ENCODE assay signal across 1 cellular context in genomic region chr16:48441863-48442279, GRCh38.
TF ChIP-seq lines count a peak whose summit lies in the region.

No MANE protein-coding gene starts in this region.

TF ChIP-seq in HepG2, 621 proteins besides CTCF, POLR2A, EP300 and RAD21 (continued from another document and continues in another):
- TF ChIP-seq ZNF275 (CRISPR knock-in tag; IDR thresholded peaks at IDR 0.05; ENCODE audit: borderline replicate concordance) = no peak
- TF ChIP-seq TSC22D2 (CRISPR knock-in tag; IDR thresholded peaks at IDR 0.05; ENCODE audit: borderline replicate concordance) = no peak
- TF ChIP-seq ZFP62 (CRISPR knock-in tag; IDR thresholded peaks at IDR 0.05) = no peak
- no peak for TF ChIP-seq NFRKB (IDR thresholded peaks at IDR 0.05)
- TF ChIP-seq ZFP36L1 (CRISPR knock-in tag; IDR thresholded peaks at IDR 0.05) = peak; percentile 52; the same call in 1 of the 2 replicates
- TF ChIP-seq ARID2 (CRISPR knock-in tag; IDR thresholded peaks at IDR 0.05; ENCODE audit: borderline replicate concordance) = no peak
- TF ChIP-seq ZBTB2 (CRISPR knock-in tag; IDR thresholded peaks at IDR 0.05; ENCODE audit: low read depth) = no peak
- TF ChIP-seq BATF2 (CRISPR knock-in tag; IDR thresholded peaks at IDR 0.05) = no peak
- TF ChIP-seq ZNF431 (CRISPR knock-in tag; IDR thresholded peaks at IDR 0.05; ENCODE audit: borderline replicate concordance, low read depth) = no peak; the same call in 1 of the 2 replicates
- no peak for TF ChIP-seq ZNF782 (CRISPR knock-in tag; IDR thresholded peaks at IDR 0.05; ENCODE audit: borderline replicate concordance)
- no peak for TF ChIP-seq HNRNPH1 (optimal IDR thresholded peaks at IDR 0.05; ENCODE audit: low read depth, low read length)
- no peak; the same call in 1 of the 2 replicates for TF ChIP-seq POGZ (CRISPR knock-in tag; IDR thresholded peaks at IDR 0.05)
- TF ChIP-seq ZNF713 (CRISPR knock-in tag; IDR thresholded peaks at IDR 0.05) = no peak
- no peak for TF ChIP-seq LRRFIP1 (CRISPR knock-in tag; conservative IDR thresholded peaks at IDR 0.05)
- 0 out of 2 replicates have a peak, but pooled peaks have one; percentile 59 for TF ChIP-seq NR2F2 (IDR thresholded peaks at IDR 0.05; ENCODE audit: borderline replicate concordance, low read depth)
- TF ChIP-seq ZNF235 (CRISPR knock-in tag; IDR thresholded peaks at IDR 0.05; ENCODE audit: borderline replicate concordance) = no peak
- TF ChIP-seq ZNF563 (CRISPR knock-in tag; IDR thresholded peaks at IDR 0.05) = 0 out of 2 replicates have a peak, but pooled peaks have one; percentile 29
- TF ChIP-seq RORA (CRISPR knock-in tag; IDR thresholded peaks at IDR 0.05) = no peak
- TF ChIP-seq NFKBIZ (CRISPR knock-in tag; IDR thresholded peaks at IDR 0.05) = peak; percentile 71
- no peak for TF ChIP-seq ZSCAN30 (CRISPR knock-in tag; IDR thresholded peaks at IDR 0.05)
- TF ChIP-seq SALL2 (CRISPR knock-in tag; IDR thresholded peaks at IDR 0.05) = no peak
- no peak for TF ChIP-seq NFE2L2 (IDR thresholded peaks at IDR 0.05; ENCODE audit: low read length)
- no peak for TF ChIP-seq ZC3H4 (CRISPR knock-in tag; IDR thresholded peaks at IDR 0.05; ENCODE audit: borderline replicate concordance)
- TF ChIP-seq ZNF121 (CRISPR knock-in tag; IDR thresholded peaks at IDR 0.05) = no peak
- no peak for TF ChIP-seq ZNF20 (CRISPR knock-in tag; IDR thresholded peaks at IDR 0.05)
- no peak for TF ChIP-seq MAF1 (CRISPR knock-in tag; IDR thresholded peaks at IDR 0.05; ENCODE audit: borderline replicate concordance)
- no peak for TF ChIP-seq CHD4 (IDR thresholded peaks at IDR 0.05; ENCODE audit: borderline replicate concordance, low read length)
- TF ChIP-seq SNAPC2 (CRISPR knock-in tag; IDR thresholded peaks at IDR 0.05) = no peak
- no peak for TF ChIP-seq ZNF446 (CRISPR knock-in tag; IDR thresholded peaks at IDR 0.05)
- peak; percentile 95 for TF ChIP-seq HHEX (CRISPR knock-in tag; IDR thresholded peaks at IDR 0.05)
- TF ChIP-seq ATAD3A (CRISPR knock-in tag; IDR thresholded peaks at IDR 0.05) = no peak
- peak; percentile 59; the same call in 1 of the 2 replicates for TF ChIP-seq FOXK1 (CRISPR knock-in tag; IDR thresholded peaks at IDR 0.05; ENCODE audit: borderline replicate concordance, low read depth)
- no peak for TF ChIP-seq PAF1 (CRISPR knock-in tag; IDR thresholded peaks at IDR 0.05)
- no peak for TF ChIP-seq ZFYVE20 (CRISPR knock-in tag; IDR thresholded peaks at IDR 0.05; ENCODE audit: borderline replicate concordance, low read depth)
- TF ChIP-seq CENPBD1 (CRISPR knock-in tag; IDR thresholded peaks at IDR 0.05; ENCODE audit: borderline replicate concordance, low read depth) = no peak
- 0 out of 2 replicates have a peak, but pooled peaks have one; percentile 71 for TF ChIP-seq ZNF317 (CRISPR knock-in tag; IDR thresholded peaks at IDR 0.05)
- TF ChIP-seq ELK4 (CRISPR knock-in tag; IDR thresholded peaks at IDR 0.05; ENCODE audit: borderline replicate concordance) = no peak
- peak; percentile 81 for TF ChIP-seq ZNF12 (CRISPR knock-in tag; IDR thresholded peaks at IDR 0.05)
- TF ChIP-seq ZNF124 (CRISPR knock-in tag; IDR thresholded peaks at IDR 0.05) = no peak
- TF ChIP-seq ZNF775 (CRISPR knock-in tag; IDR thresholded peaks at IDR 0.05; ENCODE audit: borderline replicate concordance) = 0 out of 2 replicates have a peak, but pooled peaks have one; percentile 33
- TF ChIP-seq ZNF24 (IDR thresholded peaks at IDR 0.05) = no peak
- peak; percentile 93 for TF ChIP-seq ZNF614 (CRISPR knock-in tag; IDR thresholded peaks at IDR 0.05; ENCODE audit: borderline replicate concordance)
- peak; percentile 99 for TF ChIP-seq SALL1 (CRISPR knock-in tag; IDR thresholded peaks at IDR 0.05)
- TF ChIP-seq ZNF263 (CRISPR knock-in tag; IDR thresholded peaks at IDR 0.05) = peak; percentile 36; the same call in 1 of the 2 replicates
- no peak for TF ChIP-seq SNAPC5 (CRISPR knock-in tag; IDR thresholded peaks at IDR 0.05; ENCODE audit: borderline replicate concordance)
- TF ChIP-seq ZNF562 (CRISPR knock-in tag; IDR thresholded peaks at IDR 0.05; ENCODE audit: borderline replicate concordance) = no peak
- TF ChIP-seq ZNF75D (CRISPR knock-in tag; IDR thresholded peaks at IDR 0.05; ENCODE audit: borderline replicate concordance) = no peak
- TF ChIP-seq ZNF44 (CRISPR knock-in tag; IDR thresholded peaks at IDR 0.05) = no peak
- TF ChIP-seq HES4 (CRISPR knock-in tag; IDR thresholded peaks at IDR 0.05; ENCODE audit: borderline replicate concordance) = no peak
- TF ChIP-seq SMAD1 (CRISPR knock-in tag; IDR thresholded peaks at IDR 0.05; ENCODE audit: borderline replicate concordance, low read depth) = no peak
- TF ChIP-seq PHF8 (CRISPR knock-in tag; IDR thresholded peaks at IDR 0.05) = no peak
- peak; percentile 98 for TF ChIP-seq ARID5B (CRISPR knock-in tag; IDR thresholded peaks at IDR 0.05)
- no peak for TF ChIP-seq ZNF326 (CRISPR knock-in tag; IDR thresholded peaks at IDR 0.05; ENCODE audit: borderline replicate concordance)
- no peak for TF ChIP-seq ZNF10 (CRISPR knock-in tag; IDR thresholded peaks at IDR 0.05; ENCODE audit: borderline replicate concordance, low read depth)
- no peak for TF ChIP-seq GZF1 (CRISPR knock-in tag; IDR thresholded peaks at IDR 0.05)
- TF ChIP-seq ELF4 (CRISPR knock-in tag; IDR thresholded peaks at IDR 0.05; ENCODE audit: borderline replicate concordance) = peak; percentile 44; the same call in 1 of the 2 replicates
- no peak for TF ChIP-seq HNRNPL (IDR thresholded peaks at IDR 0.05; ENCODE audit: low read depth, low read length)
- TF ChIP-seq ZNF773 (CRISPR knock-in tag; IDR thresholded peaks at IDR 0.05; ENCODE audit: borderline replicate concordance) = no peak
- peak in 1 of 2 experiments; percentile 81; a peak in 2 of 4 replicates for TF ChIP-seq ATF4 (CRISPR knock-in tag; IDR thresholded peaks at IDR 0.05)
- no peak for TF ChIP-seq ZNF768 (CRISPR knock-in tag; IDR thresholded peaks at IDR 0.05)
- TF ChIP-seq ETV5 (CRISPR knock-in tag; IDR thresholded peaks at IDR 0.05; ENCODE audit: borderline replicate concordance) = peak; percentile 26; the same call in 1 of the 2 replicates
